6 cellular contexts compared by ENCODE assay signal in the genomic region with DNA sequence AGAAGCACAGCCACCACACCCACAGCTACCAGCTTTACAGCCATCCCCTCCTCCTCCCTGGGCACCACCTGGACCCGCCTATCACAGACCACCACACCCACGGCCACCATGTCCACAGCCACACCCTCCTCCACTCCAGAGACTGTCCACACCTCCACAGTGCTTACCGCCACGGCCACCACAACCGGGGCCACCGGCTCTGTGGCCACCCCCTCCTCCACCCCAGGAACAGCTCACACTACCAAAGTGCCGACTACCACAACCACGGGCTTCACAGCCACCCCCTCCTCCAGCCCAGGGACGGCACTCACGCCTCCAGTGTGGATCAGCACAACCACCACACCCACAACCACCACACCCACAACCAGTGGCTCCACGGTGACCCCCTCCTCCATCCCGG. TPM values are rescaled to one million over a fixed set of nuclear protein-coding genes. Genes with fewer than 3 reads are reported as not detected.
"Had no signal": no experiment of that assay in that cellular context is flagged by ENCODE, and none has a peak within 500 bp of the region (broad histone marks: within the 10 kb centered on the region; RNA-seq: fewer than 3 reads in every experiment).

No MANE protein-coding gene starts in this region.

RNA-seq across cellular contexts. Expression of gene MUC5B, which starts 27.5 kb away (rescaled TPM):
- total RNA-seq: subcutaneous adipose tissue, temporal lobe, thoracic aorta, thyroid gland, ureter, urinary bladder had no signal
- polyA plus RNA-seq: urinary bladder had no signal
